In genomic region chr1:240329443-240329842, GRCh38 we compare ENCODE assay signal across 20 cellular contexts.
"Had no signal": no experiment of that assay in that cellular context is flagged by ENCODE, and none has a peak within 500 bp of the region (broad histone marks: within the 10 kb centered on the region; RNA-seq: fewer than 3 reads in every experiment).

No MANE protein-coding gene starts in this region.

- H3K4me3 ChIP-seq: coronary artery, esophagus muscularis mucosa, hepatocyte, right atrium auricular region, sigmoid colon, stomach had no signal

- H3K9me3 ChIP-seq: esophagus muscularis mucosa, neutrophil, right atrium auricular region, sigmoid colon, stomach had no signal

- H3K4me1 Mint-ChIP-seq: naive thymus-derived CD4-positive, alpha-beta T cell had no signal

- H3K27me3 ChIP-seq: esophagus muscularis mucosa, hepatocyte, neutrophil, right atrium auricular region, sigmoid colon, stomach had no signal

- ATAC-seq: left cardiac atrium; left ventricle myocardium superior; naive thymus-derived CD4-positive, alpha-beta T cell had no signal

- H3K4me3 Mint-ChIP-seq: naive thymus-derived CD4-positive, alpha-beta T cell had no signal

- H3K27ac ChIP-seq: coronary artery, epithelial cell of prostate, esophagus muscularis mucosa, hepatocyte, neutrophil, right atrium auricular region, sigmoid colon, stomach had no signal

- H3K27ac Mint-ChIP-seq: naive thymus-derived CD4-positive, alpha-beta T cell had no signal

- H3K36me3 Mint-ChIP-seq: naive thymus-derived CD4-positive, alpha-beta T cell had no signal

- H2AFZ ChIP-seq: hepatocyte had no signal

- H3K4me2 ChIP-seq: hepatocyte had no signal

- H3K36me3 ChIP-seq: esophagus muscularis mucosa, neutrophil, right atrium auricular region, stomach had no signal

- H3K4me1 ChIP-seq: esophagus muscularis mucosa, right atrium auricular region, sigmoid colon, stomach had no signal

- H3K79me2 ChIP-seq: hepatocyte had no signal

- DNase-seq: effector CD8-positive, alpha-beta T cell; foreskin melanocyte; head of caudate nucleus; kidney; left cardiac atrium; left ventricle myocardium superior; naive thymus-derived CD4-positive, alpha-beta T cell; sigmoid colon; small intestine; stimulated activated CD4-positive, alpha-beta T cell treated with anti-CD3 and anti-CD28 coated beads, Interleukin-12 subunit alpha, Interleukin-12 subunit beta, amount 100 ng/mL, for 4 hours; stimulated activated naive CD4-positive, alpha-beta T cell; stomach; substantia nigra; trophoblast cell had no signal
